ENCODE assay signal across 29 cellular contexts in genomic region chr1:119815361-119815760, GRCh38. TPM values are rescaled to one million over a fixed set of nuclear protein-coding genes. Genes with fewer than 3 reads are reported as not detected.
DNase-seq lines count a peak whose midpoint lies in the region; ATAC-seq, FAIRE-seq and TF ChIP-seq lines count a peak whose summit lies in the region.
"Had no signal": no experiment of that assay in that cellular context is flagged by ENCODE, and none has a peak within 500 bp of the region (broad histone marks: within the 10 kb centered on the region; RNA-seq: fewer than 3 reads in every experiment).

No MANE protein-coding gene starts in this region.

- 0% methylated on average over 3 of the region's 3 CpGs for WGBS in K562 (ENCODE audit: insufficient coverage, low coverage, missing lambda C conversion rate)

- H3K36me3 ChIP-seq in K562 (ENCODE audit: control insufficient read depth, insufficient read depth, low read length) (no peaks in the 10 kb centered on the region), mucosa of rectum (ENCODE audit: control insufficient read depth in 2 of 2, insufficient read depth in 2 of 2, low read length in 2 of 2) (no peaks in the 10 kb centered on the region)
- H3K36me3 ChIP-seq: MG63, uterus had no signal

- no peak overlapping the region for H3K4me3 Mint-ChIP-seq in T-helper 17 cell
- H3K4me3 Mint-ChIP-seq: activated CD8-positive, alpha-beta T cell treated with anti-CD3 and anti-CD28 coated beads, Interleukin-2, amount 10 ng/mL, durations not matched to agents 7 days and 5 days; CD8-positive, alpha-beta T cell; H9; natural killer cell treated with Interleukin-12 subunit alpha and Interleukin-12 subunit beta and Interleukin-15 and Interleukin-18, amount 100 ng/mL, for 72 hours; WTC11 had no signal

- no peak for TF ChIP-seq RAD21 in K562 (CRISPR knock-in tag; conservative IDR thresholded peaks at IDR 0.05 in 1 of 2, IDR thresholded peaks at IDR 0.05 in 1 of 2)

- H3K27ac ChIP-seq in K562 (ENCODE audit: extremely low read depth, low read depth, low read length) (no peak overlapping the region), mucosa of rectum (ENCODE audit: low read depth in 2 of 2, low read length in 2 of 2) (peak overlapping the region; percentile 52 to 56)
- H3K27ac ChIP-seq: uterus had no signal

- ATAC-seq in K562 = 0 out of 3 replicates have a peak, but pooled peaks have one; percentile 35
- no peak for ATAC-seq in GM18870 (IDR thresholded peaks at IDR 0.05; ENCODE audit: unreplicated experiment)
- no peak for ATAC-seq in GM21423 (IDR thresholded peaks at IDR 0.05; ENCODE audit: unreplicated experiment)
- no peak for ATAC-seq in HG03045 (IDR thresholded peaks at IDR 0.05; ENCODE audit: unreplicated experiment)
- no peak for ATAC-seq in T-helper 17 cell
- ATAC-seq: activated CD8-positive, alpha-beta T cell treated with anti-CD3 and anti-CD28 coated beads, Interleukin-2, amount 10 ng/mL, durations not matched to agents 7 days and 5 days; activated naive CD4-positive, alpha-beta T cell treated with anti-CD3 and anti-CD28 coated beads, Interleukin-2, amount 50 U/mL, for 72 hours; CD8-positive, alpha-beta T cell; natural killer cell treated with Interleukin-12 subunit alpha and Interleukin-12 subunit beta and Interleukin-15 and Interleukin-18, amount 100 ng/mL, for 72 hours; WTC11 had no signal

- H3K79me2 ChIP-seq in K562 (ENCODE audit: control insufficient read depth, insufficient read depth, low read length) = no peaks in the 10 kb centered on the region

- H3K4me3 ChIP-seq in K562 = no peak overlapping the region
- no peak overlapping the region for H3K4me3 ChIP-seq in mucosa of rectum (ENCODE audit: low read length in 2 of 2)
- H3K4me3 ChIP-seq: lung, MG63, uterus had no signal

- H3K27me3 Mint-ChIP-seq in T-helper 17 cell = peaks cover 34% of the 10 kb centered on the region

- no peak overlapping the region for H3K4me2 ChIP-seq in K562 (ENCODE audit: insufficient read depth, low read length)

- H3K4me1 ChIP-seq in K562 (replicated peaks in 1 of 2; ENCODE audit: control insufficient read depth in 2 of 2, insufficient read depth in 2 of 2, low read length in 2 of 2) = peaks cover 0 to 17% of the 10 kb centered on the region in 2 experiments; a peak in 2 of 5 replicates
- peaks cover 15 to 39% of the 10 kb centered on the region in 2 donors for H3K4me1 ChIP-seq in mucosa of rectum (ENCODE audit: control insufficient read depth in 2 of 2, insufficient read depth in 2 of 2, low read length in 2 of 2)
- H3K4me1 ChIP-seq: uterus had no signal

- H3K9ac ChIP-seq in K562 (ENCODE audit: insufficient read depth in 1 of 2, low read depth in 2 of 2, low read length in 2 of 2) (no peak overlapping the region), mucosa of rectum (ENCODE audit: low read depth in 1 of 2, low read length in 2 of 2) (no peak overlapping the region)

- H3K27me3 ChIP-seq in K562 (ENCODE audit: control insufficient read depth in 2 of 2, insufficient read depth in 2 of 2, low read length in 2 of 2) (peaks cover 0 to 4% of the 10 kb centered on the region in 2 experiments; a peak in 3 of 5 replicates), mucosa of rectum (ENCODE audit: control insufficient read depth in 2 of 2, insufficient read depth in 2 of 2, low read length in 2 of 2) (no peaks in the 10 kb centered on the region)
- H3K27me3 ChIP-seq: uterus had no signal

- peaks cover 3% of the 10 kb centered on the region for H3K4me1 Mint-ChIP-seq in T-helper 17 cell
- H3K4me1 Mint-ChIP-seq: H9, WTC11 had no signal

- DNase-seq in ELR (ENCODE audit: low read depth) (peak; percentile 69), RCC 7860 (ENCODE audit: low spot score) (peak; percentile 62), K562 (ENCODE audit: extremely low read depth in 1 of 4, low spot score in 3 of 4) (peak in 1 of 4 experiments; percentile 21), T-helper 17 cell (no peak)
- DNase-seq: activated CD8-positive, alpha-beta T cell treated with anti-CD3 and anti-CD28 coated beads, Interleukin-2, amount 10 ng/mL, durations not matched to agents 7 days and 5 days; activated T-cell treated with anti-CD3 and anti-CD28 coated beads, Interleukin-2, amount 50 U/mL, for 48 hours; CD8-positive, alpha-beta T cell; DMS79; glutamatergic neuron; H9; MG63; NCI-H82; posterior cingulate gyrus; RPMI8226; small intestine; stimulated activated CD4-positive, alpha-beta T cell treated with anti-CD3 and anti-CD28 coated beads, Interleukin-4, amount 100 ng/mL, for 1 hour; T-helper 1 cell; uterus had no signal

- no TSS peak for BruUV-seq in K562 (replicated peaks; lab: Mats Ljungman, UMichigan)

- no peaks in the 10 kb centered on the region for H3K36me3 Mint-ChIP-seq in T-helper 17 cell (ENCODE audit: low read depth)
- H3K36me3 Mint-ChIP-seq: activated naive CD4-positive, alpha-beta T cell treated with anti-CD3 and anti-CD28 coated beads, Interleukin-2, amount 50 U/mL, for 72 hours; CD8-positive, alpha-beta T cell; natural killer cell treated with Interleukin-12 subunit alpha and Interleukin-12 subunit beta and Interleukin-15 and Interleukin-18, amount 100 ng/mL, for 72 hours; WTC11 had no signal

- H2AFZ ChIP-seq in K562 (ENCODE audit: low read depth, low read length) = no peak overlapping the region

- CTCF ChIA-PET in K562 (lab: Yijun Ruan, JAX; ENCODE audit: low intra/inter-chr PET ratio) = no interaction called here

- no peaks in the 10 kb centered on the region for H4K20me1 ChIP-seq in K562 (replicated peaks; ENCODE audit: control insufficient read depth, insufficient read depth, low read length)

- intact Hi-C loops in K562 (cut with micrococcal nuclease) = no loop called here

- in situ Hi-C loops in K562 (cut with MboI) = no loop called here

- TF ChIP-seq EP300 in K562 (IDR thresholded peaks at IDR 0.05; ENCODE audit: low read length) = peak; percentile 30; the same call in 1 of the 2 replicates

- no peak overlapping the region for H3K27ac Mint-ChIP-seq in T-helper 17 cell
- H3K27ac Mint-ChIP-seq: activated CD8-positive, alpha-beta T cell treated with anti-CD3 and anti-CD28 coated beads, Interleukin-2, amount 10 ng/mL, durations not matched to agents 7 days and 5 days; activated naive CD4-positive, alpha-beta T cell treated with anti-CD3 and anti-CD28 coated beads, Interleukin-2, amount 50 U/mL, for 72 hours; CD8-positive, alpha-beta T cell; H9; natural killer cell treated with Interleukin-12 subunit alpha and Interleukin-12 subunit beta and Interleukin-15 and Interleukin-18, amount 100 ng/mL, for 72 hours; WTC11 had no signal

- TF ChIP-seq POLR2A in K562 (conservative IDR thresholded peaks at IDR 0.05) = no peak

- FAIRE-seq in RCC 7860 (lab: Jason Lieb, UNC) (peak; percentile 90), K562 (lab: Jason Lieb, UNC) (no peak)
- FAIRE-seq: HTR-8/SVneo, small intestine had no signal

- POLR2A ChIA-PET in K562 (lab: Yijun Ruan, JAX) = interaction anchor here (0.7 to 1.4 kb wide), 3 partner anchors 19 to 32 kb away, joined by 3 to 4 read pairs (median 3); no protein-coding TSS in a partner anchor

- H3K9me1 ChIP-seq in K562 (ENCODE audit: control insufficient read depth, insufficient read depth, low read length) = no peaks in the 10 kb centered on the region

- no peak for TF ChIP-seq CTCF in K562 (IDR thresholded peaks at IDR 0.05 in 2 of 3, conservative IDR thresholded peaks at IDR 0.05 in 1 of 3; ENCODE audit: insufficient read depth in 2 of 3, low read depth in 1 of 3, low read length in 3 of 3)

- H3K9me3 ChIP-seq in K562 (replicated peaks; ENCODE audit: control insufficient read depth, insufficient read depth, low read depth, low read length) = no peaks in the 10 kb centered on the region
- H3K9me3 ChIP-seq in mucosa of rectum (ENCODE audit: control insufficient read depth in 2 of 2, low read length in 2 of 2) = no peaks in the 10 kb centered on the region
- H3K9me3 ChIP-seq in T-helper 17 cell (ENCODE audit: control insufficient read depth, low read length, poor library complexity, severe bottlenecking) = no peaks in the 10 kb centered on the region
- H3K9me3 ChIP-seq: MG63, uterus had no signal

RNA-seq across cellular contexts. Expression of gene REG4, which starts 4.1 kb away (rescaled TPM):
- total RNA-seq in K562 (2011; cell fraction: chromatin; rRNA removed; ENCODE audit: low replicate concordance) = not detected in 2 replicates
- not detected in 2 replicates for total RNA-seq in K562 (2011; cell fraction: nucleolus; rRNA removed)
- not detected in 2 replicates for total RNA-seq in K562 (2011; cell fraction: nucleoplasm; rRNA removed)
- total RNA-seq in K562 (2014; rRNA removed) (not detected in 2 replicates), K562 (2014; rRNA removed; fragmentation: Illumina TruSeq; extraction: Trizol) (not detected in 2 replicates), K562 (2015; rRNA removed; fragmentation: Illumina TruSeq; extraction: Trizol) (not detected in 2 replicates), K562 (2021) (not detected in 2 replicates), T-helper 17 cell (under 1 TPM in 1 of 2 donors, not detected in 1; 0.42 TPM)
- polyA plus RNA-seq in K562 (2011; rRNA removed) (not detected in 2 replicates), K562 (2014; fragmentation: Illumina TruSeq; extraction: Trizol) (not detected in 2 replicates), K562 (2014; fragmentation: Nextera tagmentation; extraction: Ambion mirVana) (not detected), K562 (2014; rRNA removed) (not detected in 2 replicates)
- not detected in 2 replicates for polyA plus RNA-seq in K562 (2011; cell fraction: cytosol; rRNA removed)
- not detected in 2 replicates for polyA plus RNA-seq in K562 (2011; cell fraction: nucleus; rRNA removed)
- not detected in 2 replicates for polyA plus RNA-seq in K562 (2012)
- not detected in 2 replicates for polyA minus RNA-seq in K562 (2011; rRNA and poly(A)+ RNA removed)
- not detected in 2 replicates for polyA minus RNA-seq in K562 (2011; cell fraction: cytosol; rRNA and poly(A)+ RNA removed)
- polyA minus RNA-seq in K562 (2011; cell fraction: nucleus; rRNA and poly(A)+ RNA removed) = not detected in 2 replicates
- total RNA-seq: dermis microvascular lymphatic vessel endothelial cell, epithelial cell of proximal tubule, H9, lung, uterus had no signal

RNA-seq across cellular contexts. Expression of gene HMGCS2, which starts 46.7 kb away (rescaled TPM):
- not detected in 2 replicates for total RNA-seq in K562 (2011; cell fraction: chromatin; rRNA removed; ENCODE audit: low replicate concordance)
- total RNA-seq in K562 (2011; cell fraction: nucleolus; rRNA removed) = not detected in 2 replicates
- total RNA-seq in K562 (2011; cell fraction: nucleoplasm; rRNA removed) = not detected in 2 replicates
- not detected in 2 replicates for total RNA-seq in K562 (2014; rRNA removed)
- total RNA-seq in K562 (2014; rRNA removed; fragmentation: Illumina TruSeq; extraction: Trizol) = not detected in 2 replicates
- total RNA-seq in K562 (2015; rRNA removed; fragmentation: Illumina TruSeq; extraction: Trizol) = not detected in 2 replicates
- total RNA-seq in K562 (2021) = 0.13 and 0.18 TPM in 2 replicates
- not detected in 2 replicates for polyA plus RNA-seq in K562 (2011; rRNA removed)
- not detected in 2 replicates for polyA plus RNA-seq in K562 (2011; cell fraction: cytosol; rRNA removed)
- not detected in 2 replicates for polyA plus RNA-seq in K562 (2011; cell fraction: nucleus; rRNA removed)
- polyA plus RNA-seq in K562 (2012) = not detected in 2 replicates
- polyA plus RNA-seq in K562 (2014; fragmentation: Illumina TruSeq; extraction: Trizol) = not detected in 2 replicates
- polyA plus RNA-seq in K562 (2014; fragmentation: Nextera tagmentation; extraction: Ambion mirVana) = not detected
- not detected in 2 replicates for polyA plus RNA-seq in K562 (2014; rRNA removed)
- polyA minus RNA-seq in K562 (2011; rRNA and poly(A)+ RNA removed) = not detected in 2 replicates
- polyA minus RNA-seq in K562 (2011; cell fraction: cytosol; rRNA and poly(A)+ RNA removed) = not detected in 2 replicates
- not detected in 2 replicates for polyA minus RNA-seq in K562 (2011; cell fraction: nucleus; rRNA and poly(A)+ RNA removed)
- not detected for total RNA-seq in T-helper 17 cell
- total RNA-seq: activated CD8-positive, alpha-beta T cell treated with anti-CD3 and anti-CD28 coated beads, Interleukin-2, amount 10 ng/mL, durations not matched to agents 7 days and 5 days; activated naive CD4-positive, alpha-beta T cell treated with anti-CD3 and anti-CD28 coated beads, Interleukin-2, amount 50 U/mL, for 72 hours; CD8-positive, alpha-beta T cell; dermis microvascular lymphatic vessel endothelial cell; epithelial cell of proximal tubule; H9; natural killer cell treated with Interleukin-12 subunit alpha and Interleukin-12 subunit beta and Interleukin-15 and Interleukin-18, amount 100 ng/mL, for 72 hours had no signal

Comparison
In these comparisons a context has a peak if more than half of its experiments do, and no peak if none do; other contexts are left out.
1. DNase-seq: peak in ELR (single experiment) and RCC 7860 (single experiment); none in T-helper 17 cell (0 of 3).